In the genomic region with DNA sequence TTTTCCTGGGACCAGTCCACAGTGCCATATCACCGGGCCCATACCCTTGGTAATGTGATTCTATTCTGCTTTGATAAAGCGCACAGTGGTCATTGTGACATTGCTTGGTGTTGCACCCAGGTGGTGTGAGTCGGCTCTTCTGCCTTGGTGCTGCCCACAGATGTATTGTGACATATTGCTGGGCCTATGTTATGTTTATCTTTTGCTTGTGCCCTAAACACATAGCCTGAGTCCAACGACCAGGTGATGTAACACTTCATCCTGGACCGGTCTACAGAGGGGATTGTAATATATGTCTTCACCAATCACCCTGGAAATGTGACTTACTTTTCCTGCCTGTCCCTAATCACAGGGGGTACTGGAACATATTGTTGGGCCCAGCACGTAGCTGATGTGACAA, we compare ENCODE assay signal across 1 cellular context.
TF ChIP-seq lines count a peak whose summit lies in the region.

No MANE protein-coding gene starts in this region.

TF ChIP-seq in HepG2, 621 proteins besides CTCF, POLR2A, EP300 and RAD21 (continued from another document and continues in another):
- TF ChIP-seq, protein P1, sequence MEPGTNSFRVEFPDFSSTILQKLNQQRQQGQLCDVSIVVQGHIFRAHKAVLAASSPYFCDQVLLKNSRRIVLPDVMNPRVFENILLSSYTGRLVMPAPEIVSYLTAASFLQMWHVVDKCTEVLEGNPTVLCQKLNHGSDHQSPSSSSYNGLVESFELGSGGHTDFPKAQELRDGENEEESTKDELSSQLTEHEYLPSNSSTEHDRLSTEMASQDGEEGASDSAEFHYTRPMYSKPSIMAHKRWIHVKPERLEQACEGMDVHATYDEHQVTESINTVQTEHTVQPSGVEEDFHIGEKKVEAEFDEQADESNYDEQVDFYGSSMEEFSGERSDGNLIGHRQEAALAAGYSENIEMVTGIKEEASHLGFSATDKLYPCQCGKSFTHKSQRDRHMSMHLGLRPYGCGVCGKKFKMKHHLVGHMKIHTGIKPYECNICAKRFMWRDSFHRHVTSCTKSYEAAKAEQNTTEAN (CRISPR knock-in tag; conservative IDR thresholded peaks at IDR 0.05) = peak; percentile 55; the same call in 1 of the 2 replicates
- TF ChIP-seq HDAC2 (CRISPR knock-in tag; IDR thresholded peaks at IDR 0.05) (peak; percentile 39; the same call in 1 of the 2 replicates), ELF4 (CRISPR knock-in tag; IDR thresholded peaks at IDR 0.05; ENCODE audit: borderline replicate concordance) (no peak), ZBTB7B (CRISPR knock-in tag; IDR thresholded peaks at IDR 0.05) (no peak), KDM4B (CRISPR knock-in tag; IDR thresholded peaks at IDR 0.05) (no peak), CHCHD3 (CRISPR knock-in tag; IDR thresholded peaks at IDR 0.05) (no peak), NFRKB (IDR thresholded peaks at IDR 0.05) (no peak), THAP11 (CRISPR knock-in tag; IDR thresholded peaks at IDR 0.05) (peak; percentile 47; the same call in 1 of the 2 replicates), ZNF614 (CRISPR knock-in tag; IDR thresholded peaks at IDR 0.05; ENCODE audit: borderline replicate concordance) (peak; percentile 48; the same call in 1 of the 2 replicates), MAFF (IDR thresholded peaks at IDR 0.05; ENCODE audit: low read depth, low read length) (0 out of 2 replicates have a peak, but pooled peaks have one; percentile 11), FOSL2 (CRISPR knock-in tag; IDR thresholded peaks at IDR 0.05) (peak; percentile 66), ZNF264 (CRISPR knock-in tag; IDR thresholded peaks at IDR 0.05) (peak; percentile 98), ZNF331 (CRISPR knock-in tag; IDR thresholded peaks at IDR 0.05) (peak; percentile 55; the same call in 1 of the 2 replicates), ZNF790 (CRISPR knock-in tag; IDR thresholded peaks at IDR 0.05; ENCODE audit: borderline replicate concordance) (no peak), MXD4 (CRISPR knock-in tag; IDR thresholded peaks at IDR 0.05) (no peak), ZMYM4 (CRISPR knock-in tag; IDR thresholded peaks at IDR 0.05) (0 out of 2 replicates have a peak, but pooled peaks have one; percentile 24), ZNF660 (CRISPR knock-in tag; IDR thresholded peaks at IDR 0.05; ENCODE audit: borderline replicate concordance, low read depth) (no peak), TRIM24 (CRISPR knock-in tag; IDR thresholded peaks at IDR 0.05) (peak; percentile 68; the same call in 1 of the 2 replicates), FOXA1 (IDR thresholded peaks at IDR 0.05) (no peak), FOXA1 (CRISPR knock-in tag; IDR thresholded peaks at IDR 0.05) (peak; percentile 67), CEBPB (IDR thresholded peaks at IDR 0.05; ENCODE audit: borderline replicate concordance, low read depth, low read length) (peak; percentile 98), MBNL3 (CRISPR knock-in tag; conservative IDR thresholded peaks at IDR 0.05) (no peak), HDAC1 (CRISPR knock-in tag; IDR thresholded peaks at IDR 0.05) (peak; percentile 48; the same call in 1 of the 2 replicates), ZNF224 (CRISPR knock-in tag; IDR thresholded peaks at IDR 0.05) (no peak), SAP130 (CRISPR knock-in tag; IDR thresholded peaks at IDR 0.05; ENCODE audit: low read depth) (peak; percentile 28; the same call in 1 of the 2 replicates), FOXP1 (IDR thresholded peaks at IDR 0.05) (0 out of 2 replicates have a peak, but pooled peaks have one; percentile 39), FOXP1 (CRISPR knock-in tag; IDR thresholded peaks at IDR 0.05) (peak; percentile 79), NPAS2 (CRISPR knock-in tag; IDR thresholded peaks at IDR 0.05; ENCODE audit: borderline replicate concordance) (no peak), HNRNPLL (IDR thresholded peaks at IDR 0.05; ENCODE audit: low read depth, low read length, poor library complexity, severe bottlenecking) (no peak), RFX1 (IDR thresholded peaks at IDR 0.05) (no peak), ZFP1 (CRISPR knock-in tag; IDR thresholded peaks at IDR 0.05) (no peak), ZC3H13 (CRISPR knock-in tag; IDR thresholded peaks at IDR 0.05) (no peak), ATRX (CRISPR knock-in tag; IDR thresholded peaks at IDR 0.05; ENCODE audit: borderline replicate concordance) (no peak)
- TF ChIP-seq, protein P2, sequence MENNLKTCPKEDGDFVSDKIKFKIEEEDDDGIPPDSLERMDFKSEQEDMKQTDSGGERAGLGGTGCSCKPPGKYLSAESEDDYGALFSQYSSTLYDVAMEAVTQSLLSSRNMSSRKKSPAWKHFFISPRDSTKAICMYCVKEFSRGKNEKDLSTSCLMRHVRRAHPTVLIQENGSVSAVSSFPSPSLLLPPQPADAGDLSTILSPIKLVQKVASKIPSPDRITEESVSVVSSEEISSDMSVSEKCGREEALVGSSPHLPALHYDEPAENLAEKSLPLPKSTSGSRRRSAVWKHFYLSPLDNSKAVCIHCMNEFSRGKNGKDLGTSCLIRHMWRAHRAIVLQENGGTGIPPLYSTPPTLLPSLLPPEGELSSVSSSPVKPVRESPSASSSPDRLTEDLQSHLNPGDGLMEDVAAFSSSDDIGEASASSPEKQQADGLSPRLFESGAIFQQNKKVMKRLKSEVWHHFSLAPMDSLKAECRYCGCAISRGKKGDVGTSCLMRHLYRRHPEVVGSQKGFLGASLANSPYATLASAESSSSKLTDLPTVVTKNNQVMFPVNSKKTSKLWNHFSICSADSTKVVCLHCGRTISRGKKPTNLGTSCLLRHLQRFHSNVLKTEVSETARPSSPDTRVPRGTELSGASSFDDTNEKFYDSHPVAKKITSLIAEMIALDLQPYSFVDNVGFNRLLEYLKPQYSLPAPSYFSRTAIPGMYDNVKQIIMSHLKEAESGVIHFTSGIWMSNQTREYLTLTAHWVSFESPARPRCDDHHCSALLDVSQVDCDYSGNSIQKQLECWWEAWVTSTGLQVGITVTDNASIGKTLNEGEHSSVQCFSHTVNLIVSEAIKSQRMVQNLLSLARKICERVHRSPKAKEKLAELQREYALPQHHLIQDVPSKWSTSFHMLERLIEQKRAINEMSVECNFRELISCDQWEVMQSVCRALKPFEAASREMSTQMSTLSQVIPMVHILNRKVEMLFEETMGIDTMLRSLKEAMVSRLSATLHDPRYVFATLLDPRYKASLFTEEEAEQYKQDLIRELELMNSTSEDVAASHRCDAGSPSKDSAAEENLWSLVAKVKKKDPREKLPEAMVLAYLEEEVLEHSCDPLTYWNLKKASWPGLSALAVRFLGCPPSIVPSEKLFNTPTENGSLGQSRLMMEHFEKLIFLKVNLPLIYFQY (CRISPR knock-in tag; IDR thresholded peaks at IDR 0.05; ENCODE audit: borderline replicate concordance) = no peak
- TF ChIP-seq, protein P3, sequence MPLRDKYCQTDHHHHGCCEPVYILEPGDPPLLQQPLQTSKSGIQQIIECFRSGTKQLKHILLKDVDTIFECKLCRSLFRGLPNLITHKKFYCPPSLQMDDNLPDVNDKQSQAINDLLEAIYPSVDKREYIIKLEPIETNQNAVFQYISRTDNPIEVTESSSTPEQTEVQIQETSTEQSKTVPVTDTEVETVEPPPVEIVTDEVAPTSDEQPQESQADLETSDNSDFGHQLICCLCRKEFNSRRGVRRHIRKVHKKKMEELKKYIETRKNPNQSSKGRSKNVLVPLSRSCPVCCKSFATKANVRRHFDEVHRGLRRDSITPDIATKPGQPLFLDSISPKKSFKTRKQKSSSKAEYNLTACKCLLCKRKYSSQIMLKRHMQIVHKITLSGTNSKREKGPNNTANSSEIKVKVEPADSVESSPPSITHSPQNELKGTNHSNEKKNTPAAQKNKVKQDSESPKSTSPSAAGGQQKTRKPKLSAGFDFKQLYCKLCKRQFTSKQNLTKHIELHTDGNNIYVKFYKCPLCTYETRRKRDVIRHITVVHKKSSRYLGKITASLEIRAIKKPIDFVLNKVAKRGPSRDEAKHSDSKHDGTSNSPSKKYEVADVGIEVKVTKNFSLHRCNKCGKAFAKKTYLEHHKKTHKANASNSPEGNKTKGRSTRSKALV (CRISPR knock-in tag; IDR thresholded peaks at IDR 0.05) = no peak
- TF ChIP-seq, protein P4, sequence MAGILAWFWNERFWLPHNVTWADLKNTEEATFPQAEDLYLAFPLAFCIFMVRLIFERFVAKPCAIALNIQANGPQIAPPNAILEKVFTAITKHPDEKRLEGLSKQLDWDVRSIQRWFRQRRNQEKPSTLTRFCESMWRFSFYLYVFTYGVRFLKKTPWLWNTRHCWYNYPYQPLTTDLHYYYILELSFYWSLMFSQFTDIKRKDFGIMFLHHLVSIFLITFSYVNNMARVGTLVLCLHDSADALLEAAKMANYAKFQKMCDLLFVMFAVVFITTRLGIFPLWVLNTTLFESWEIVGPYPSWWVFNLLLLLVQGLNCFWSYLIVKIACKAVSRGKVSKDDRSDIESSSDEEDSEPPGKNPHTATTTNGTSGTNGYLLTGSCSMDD (CRISPR knock-in tag; IDR thresholded peaks at IDR 0.05) = no peak
- TF ChIP-seq, protein P5, sequence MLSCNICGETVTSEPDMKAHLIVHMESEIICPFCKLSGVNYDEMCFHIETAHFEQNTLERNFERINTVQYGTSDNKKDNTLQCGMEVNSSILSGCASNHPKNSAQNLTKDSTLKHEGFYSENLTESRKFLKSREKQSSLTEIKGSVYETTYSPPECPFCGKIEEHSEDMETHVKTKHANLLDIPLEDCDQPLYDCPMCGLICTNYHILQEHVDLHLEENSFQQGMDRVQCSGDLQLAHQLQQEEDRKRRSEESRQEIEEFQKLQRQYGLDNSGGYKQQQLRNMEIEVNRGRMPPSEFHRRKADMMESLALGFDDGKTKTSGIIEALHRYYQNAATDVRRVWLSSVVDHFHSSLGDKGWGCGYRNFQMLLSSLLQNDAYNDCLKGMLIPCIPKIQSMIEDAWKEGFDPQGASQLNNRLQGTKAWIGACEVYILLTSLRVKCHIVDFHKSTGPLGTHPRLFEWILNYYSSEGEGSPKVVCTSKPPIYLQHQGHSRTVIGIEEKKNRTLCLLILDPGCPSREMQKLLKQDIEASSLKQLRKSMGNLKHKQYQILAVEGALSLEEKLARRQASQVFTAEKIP (CRISPR knock-in tag; IDR thresholded peaks at IDR 0.05; ENCODE audit: borderline replicate concordance) = no peak
- TF ChIP-seq, protein P6, sequence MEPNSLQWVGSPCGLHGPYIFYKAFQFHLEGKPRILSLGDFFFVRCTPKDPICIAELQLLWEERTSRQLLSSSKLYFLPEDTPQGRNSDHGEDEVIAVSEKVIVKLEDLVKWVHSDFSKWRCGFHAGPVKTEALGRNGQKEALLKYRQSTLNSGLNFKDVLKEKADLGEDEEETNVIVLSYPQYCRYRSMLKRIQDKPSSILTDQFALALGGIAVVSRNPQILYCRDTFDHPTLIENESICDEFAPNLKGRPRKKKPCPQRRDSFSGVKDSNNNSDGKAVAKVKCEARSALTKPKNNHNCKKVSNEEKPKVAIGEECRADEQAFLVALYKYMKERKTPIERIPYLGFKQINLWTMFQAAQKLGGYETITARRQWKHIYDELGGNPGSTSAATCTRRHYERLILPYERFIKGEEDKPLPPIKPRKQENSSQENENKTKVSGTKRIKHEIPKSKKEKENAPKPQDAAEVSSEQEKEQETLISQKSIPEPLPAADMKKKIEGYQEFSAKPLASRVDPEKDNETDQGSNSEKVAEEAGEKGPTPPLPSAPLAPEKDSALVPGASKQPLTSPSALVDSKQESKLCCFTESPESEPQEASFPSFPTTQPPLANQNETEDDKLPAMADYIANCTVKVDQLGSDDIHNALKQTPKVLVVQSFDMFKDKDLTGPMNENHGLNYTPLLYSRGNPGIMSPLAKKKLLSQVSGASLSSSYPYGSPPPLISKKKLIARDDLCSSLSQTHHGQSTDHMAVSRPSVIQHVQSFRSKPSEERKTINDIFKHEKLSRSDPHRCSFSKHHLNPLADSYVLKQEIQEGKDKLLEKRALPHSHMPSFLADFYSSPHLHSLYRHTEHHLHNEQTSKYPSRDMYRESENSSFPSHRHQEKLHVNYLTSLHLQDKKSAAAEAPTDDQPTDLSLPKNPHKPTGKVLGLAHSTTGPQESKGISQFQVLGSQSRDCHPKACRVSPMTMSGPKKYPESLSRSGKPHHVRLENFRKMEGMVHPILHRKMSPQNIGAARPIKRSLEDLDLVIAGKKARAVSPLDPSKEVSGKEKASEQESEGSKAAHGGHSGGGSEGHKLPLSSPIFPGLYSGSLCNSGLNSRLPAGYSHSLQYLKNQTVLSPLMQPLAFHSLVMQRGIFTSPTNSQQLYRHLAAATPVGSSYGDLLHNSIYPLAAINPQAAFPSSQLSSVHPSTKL (CRISPR knock-in tag; IDR thresholded peaks at IDR 0.05) = peak; percentile 78
- TF ChIP-seq, protein P7, sequence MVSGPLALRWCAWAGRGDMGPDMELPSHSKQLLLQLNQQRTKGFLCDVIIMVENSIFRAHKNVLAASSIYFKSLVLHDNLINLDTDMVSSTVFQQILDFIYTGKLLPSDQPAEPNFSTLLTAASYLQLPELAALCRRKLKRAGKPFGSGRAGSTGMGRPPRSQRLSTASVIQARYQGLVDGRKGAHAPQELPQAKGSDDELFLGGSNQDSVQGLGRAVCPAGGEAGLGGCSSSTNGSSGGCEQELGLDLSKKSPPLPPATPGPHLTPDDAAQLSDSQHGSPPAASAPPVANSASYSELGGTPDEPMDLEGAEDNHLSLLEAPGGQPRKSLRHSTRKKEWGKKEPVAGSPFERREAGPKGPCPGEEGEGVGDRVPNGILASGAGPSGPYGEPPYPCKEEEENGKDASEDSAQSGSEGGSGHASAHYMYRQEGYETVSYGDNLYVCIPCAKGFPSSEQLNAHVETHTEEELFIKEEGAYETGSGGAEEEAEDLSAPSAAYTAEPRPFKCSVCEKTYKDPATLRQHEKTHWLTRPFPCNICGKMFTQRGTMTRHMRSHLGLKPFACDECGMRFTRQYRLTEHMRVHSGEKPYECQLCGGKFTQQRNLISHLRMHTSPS (CRISPR knock-in tag; IDR thresholded peaks at IDR 0.05; ENCODE audit: low read depth) = 0 out of 2 replicates have a peak, but pooled peaks have one; percentile 39
- TF ChIP-seq, protein P8, sequence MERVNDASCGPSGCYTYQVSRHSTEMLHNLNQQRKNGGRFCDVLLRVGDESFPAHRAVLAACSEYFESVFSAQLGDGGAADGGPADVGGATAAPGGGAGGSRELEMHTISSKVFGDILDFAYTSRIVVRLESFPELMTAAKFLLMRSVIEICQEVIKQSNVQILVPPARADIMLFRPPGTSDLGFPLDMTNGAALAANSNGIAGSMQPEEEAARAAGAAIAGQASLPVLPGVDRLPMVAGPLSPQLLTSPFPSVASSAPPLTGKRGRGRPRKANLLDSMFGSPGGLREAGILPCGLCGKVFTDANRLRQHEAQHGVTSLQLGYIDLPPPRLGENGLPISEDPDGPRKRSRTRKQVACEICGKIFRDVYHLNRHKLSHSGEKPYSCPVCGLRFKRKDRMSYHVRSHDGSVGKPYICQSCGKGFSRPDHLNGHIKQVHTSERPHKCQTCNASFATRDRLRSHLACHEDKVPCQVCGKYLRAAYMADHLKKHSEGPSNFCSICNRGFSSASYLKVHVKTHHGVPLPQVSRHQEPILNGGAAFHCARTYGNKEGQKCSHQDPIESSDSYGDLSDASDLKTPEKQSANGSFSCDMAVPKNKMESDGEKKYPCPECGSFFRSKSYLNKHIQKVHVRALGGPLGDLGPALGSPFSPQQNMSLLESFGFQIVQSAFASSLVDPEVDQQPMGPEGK (CRISPR knock-in tag; IDR thresholded peaks at IDR 0.05) = 0 out of 2 replicates have a peak, but pooled peaks have one; percentile 7
